ENCODE assay signal across 2 cellular contexts in the genomic region with DNA sequence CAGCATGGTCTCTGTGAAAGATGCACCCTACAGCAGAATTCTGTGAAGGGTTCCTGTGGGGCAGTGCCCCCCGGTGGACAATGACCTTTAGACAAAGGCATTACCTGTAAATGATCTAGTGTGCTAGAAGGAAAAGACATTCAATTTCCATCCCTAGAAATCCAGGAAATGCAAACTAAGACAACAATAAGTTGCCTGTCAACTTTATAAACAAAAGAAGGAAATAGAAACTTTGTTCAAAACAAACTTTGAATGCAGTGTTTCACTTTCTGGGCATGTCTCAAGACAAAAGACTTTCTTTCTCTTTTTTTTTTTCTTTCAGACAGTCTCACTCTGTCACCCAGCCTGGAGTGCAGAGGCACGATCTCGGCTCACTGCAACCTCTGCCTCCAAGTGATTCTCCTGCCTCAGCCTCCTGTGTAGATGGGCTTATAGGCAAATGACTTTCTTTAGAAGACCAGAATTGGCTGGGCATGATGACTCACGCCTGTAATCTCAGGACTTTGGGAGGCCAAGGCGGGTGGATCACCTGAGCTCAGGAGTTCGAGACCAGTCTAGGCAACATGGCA.
TF ChIP-seq lines count a peak whose summit lies in the region.

No MANE protein-coding gene starts in this region.

TF ChIP-seq in SK-N-SH, 30 proteins besides CTCF, POLR2A, EP300 and RAD21 (continued from another document):
- TF ChIP-seq GABPA (IDR thresholded peaks at IDR 0.05; ENCODE audit: low read depth) (no peak), ELF1 (IDR thresholded peaks at IDR 0.05) (no peak), RFX5 (IDR thresholded peaks at IDR 0.05; ENCODE audit: low read length) (no peak), NFIC (IDR thresholded peaks at IDR 0.05; ENCODE audit: borderline replicate concordance) (no peak)
TF ChIP-seq in SK-N-SH: peak in this region for 0.

TF ChIP-seq in SK-N-SH treated with all-trans-retinoic acid at 6 μM for 48 hours, 23 proteins besides CTCF, POLR2A, EP300 and RAD21 (continued from another document):
- TF ChIP-seq PATZ1 (CRISPR knock-in tag; IDR thresholded peaks at IDR 0.05; ENCODE audit: borderline replicate concordance) (no peak), ZNF8 (CRISPR knock-in tag; IDR thresholded peaks at IDR 0.05) (no peak), GLIS3 (CRISPR knock-in tag; IDR thresholded peaks at IDR 0.05) (no peak), ESRRG (CRISPR knock-in tag; IDR thresholded peaks at IDR 0.05) (no peak)
- TF ChIP-seq, protein P1, sequence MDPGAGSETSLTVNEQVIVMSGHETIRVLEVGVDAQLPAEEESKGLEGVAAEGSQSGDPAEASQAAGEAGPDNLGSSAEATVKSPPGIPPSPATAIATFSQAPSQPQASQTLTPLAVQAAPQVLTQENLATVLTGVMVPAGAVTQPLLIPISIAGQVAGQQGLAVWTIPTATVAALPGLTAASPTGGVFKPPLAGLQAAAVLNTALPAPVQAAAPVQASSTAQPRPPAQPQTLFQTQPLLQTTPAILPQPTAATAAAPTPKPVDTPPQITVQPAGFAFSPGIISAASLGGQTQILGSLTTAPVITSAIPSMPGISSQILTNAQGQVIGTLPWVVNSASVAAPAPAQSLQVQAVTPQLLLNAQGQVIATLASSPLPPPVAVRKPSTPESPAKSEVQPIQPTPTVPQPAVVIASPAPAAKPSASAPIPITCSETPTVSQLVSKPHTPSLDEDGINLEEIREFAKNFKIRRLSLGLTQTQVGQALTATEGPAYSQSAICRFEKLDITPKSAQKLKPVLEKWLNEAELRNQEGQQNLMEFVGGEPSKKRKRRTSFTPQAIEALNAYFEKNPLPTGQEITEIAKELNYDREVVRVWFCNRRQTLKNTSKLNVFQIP (CRISPR knock-in tag; IDR thresholded peaks at IDR 0.05; ENCODE audit: borderline replicate concordance, low read depth), result no peak
